In genomic region chr3:9184464-9184835, GRCh38 we compare ENCODE assay signal across 16 cellular contexts.
"Had no signal": no experiment of that assay in that cellular context is flagged by ENCODE, and none has a peak within 500 bp of the region (broad histone marks: within the 10 kb centered on the region; RNA-seq: fewer than 3 reads in every experiment).

No MANE protein-coding gene starts in this region.

- H3K36me3 Mint-ChIP-seq: natural killer cell treated with Interleukin-12 subunit alpha and Interleukin-12 subunit beta and Interleukin-15 and Interleukin-18, amount 100 ng/mL, for 72 hours; stimulated activated memory B cell treated with anti-CD40 and anti-IgM and Interleukin-4, amounts not matched to agents 10 μg/mL and 1 μg/mL and 100 μg/mL, for 72 hours; T-cell had no signal

- H3K9me3 ChIP-seq: sigmoid colon, thyroid gland had no signal

- DNase-seq: activated CD4-positive, alpha-beta T cell treated with anti-CD3 and anti-CD28 coated beads, Interleukin-2, amount 10 ng/mL, durations not matched to agents 24 days and 14 days; activated CD8-positive, alpha-beta T cell treated with anti-CD3 and anti-CD28 coated beads for 36 hours; activated naive CD4-positive, alpha-beta T cell treated with anti-CD3 and anti-CD28 coated beads for 36 hours; activated naive CD8-positive, alpha-beta T cell treated with anti-CD3 and anti-CD28 coated beads, Interleukin-2, amount 50 U/mL, for 24 hours; activated T-cell treated with anti-CD3 and anti-CD28 coated beads, Interleukin-2, amount 50 U/mL, for 24 hours; brain microvascular endothelial cell; effector memory CD4-positive, alpha-beta T cell; stimulated activated CD4-positive, alpha-beta T cell treated with anti-CD3 and anti-CD28 coated beads, Interleukin-4, amount 100 ng/mL, for 4 hours; T-cell had no signal

- H3K4me3 ChIP-seq: lung, sigmoid colon, thyroid gland had no signal

- H3K27me3 ChIP-seq: sigmoid colon, thyroid gland had no signal

- H3K9me3 Mint-ChIP-seq: activated CD4-positive, alpha-beta T cell treated with anti-CD3 and anti-CD28 coated beads, Interleukin-2, amount 10 ng/mL, durations not matched to agents 24 days and 14 days; activated CD8-positive, alpha-beta T cell treated with anti-CD3 and anti-CD28 coated beads for 36 hours; activated naive CD4-positive, alpha-beta T cell treated with anti-CD3 and anti-CD28 coated beads for 36 hours; activated naive CD8-positive, alpha-beta T cell treated with anti-CD3 and anti-CD28 coated beads, Interleukin-2, amount 50 U/mL, for 24 hours; activated T-cell treated with anti-CD3 and anti-CD28 coated beads, Interleukin-2, amount 50 U/mL, for 24 hours; activated T-helper 2 cell treated with anti-CD3 and anti-CD28 coated beads, Interferon-gamma antibody, Interleukin-2, Interleukin-4, amounts not matched to agents 10 μg/mL and 5 μg/mL and 100 μg/mL, durations not matched to agents 14 hours and 24 hours and 36 hours; natural killer cell treated with Interleukin-12 subunit alpha and Interleukin-12 subunit beta and Interleukin-15 and Interleukin-18, amount 100 ng/mL, for 72 hours; stimulated activated memory B cell treated with anti-CD40 and anti-IgM and Interleukin-4, amounts not matched to agents 10 μg/mL and 1 μg/mL and 100 μg/mL, for 72 hours; T-cell had no signal

- H3K27ac Mint-ChIP-seq: activated CD4-positive, alpha-beta T cell treated with anti-CD3 and anti-CD28 coated beads, Interleukin-2, amount 10 ng/mL, durations not matched to agents 24 days and 14 days; activated CD8-positive, alpha-beta T cell treated with anti-CD3 and anti-CD28 coated beads for 36 hours; activated naive CD4-positive, alpha-beta T cell treated with anti-CD3 and anti-CD28 coated beads for 36 hours; activated naive CD8-positive, alpha-beta T cell treated with anti-CD3 and anti-CD28 coated beads, Interleukin-2, amount 50 U/mL, for 24 hours; activated T-cell treated with anti-CD3 and anti-CD28 coated beads, Interleukin-2, amount 50 U/mL, for 24 hours; activated T-helper 2 cell treated with anti-CD3 and anti-CD28 coated beads, Interferon-gamma antibody, Interleukin-2, Interleukin-4, amounts not matched to agents 10 μg/mL and 5 μg/mL and 100 μg/mL, durations not matched to agents 14 hours and 24 hours and 36 hours; natural killer cell treated with Interleukin-12 subunit alpha and Interleukin-12 subunit beta and Interleukin-15 and Interleukin-18, amount 100 ng/mL, for 72 hours; stimulated activated memory B cell treated with anti-CD40 and anti-IgM and Interleukin-4, amounts not matched to agents 10 μg/mL and 1 μg/mL and 100 μg/mL, for 72 hours; T-cell had no signal

- H3K27me3 Mint-ChIP-seq: activated CD8-positive, alpha-beta T cell treated with anti-CD3 and anti-CD28 coated beads for 36 hours; activated naive CD8-positive, alpha-beta T cell treated with anti-CD3 and anti-CD28 coated beads, Interleukin-2, amount 50 U/mL, for 24 hours; activated T-cell treated with anti-CD3 and anti-CD28 coated beads, Interleukin-2, amount 50 U/mL, for 24 hours; stimulated activated memory B cell treated with anti-CD40 and anti-IgM and Interleukin-4, amounts not matched to agents 10 μg/mL and 1 μg/mL and 100 μg/mL, for 72 hours had no signal

- H3K36me3 ChIP-seq: brain microvascular endothelial cell, sigmoid colon, thyroid gland had no signal

- ATAC-seq: activated CD8-positive, alpha-beta T cell treated with anti-CD3 and anti-CD28 coated beads for 36 hours; activated naive CD8-positive, alpha-beta T cell treated with anti-CD3 and anti-CD28 coated beads, Interleukin-2, amount 50 U/mL, for 24 hours; natural killer cell treated with Interleukin-12 subunit alpha and Interleukin-12 subunit beta and Interleukin-15 and Interleukin-18, amount 100 ng/mL, for 72 hours; stimulated activated memory B cell treated with anti-CD40 and anti-IgM and Interleukin-4, amounts not matched to agents 10 μg/mL and 1 μg/mL and 100 μg/mL, for 72 hours; T-cell had no signal

- H3K79me2 ChIP-seq: parathyroid adenoma had no signal

- H3K4me3 Mint-ChIP-seq: activated CD4-positive, alpha-beta T cell treated with anti-CD3 and anti-CD28 coated beads, Interleukin-2, amount 10 ng/mL, durations not matched to agents 24 days and 14 days; activated CD8-positive, alpha-beta T cell treated with anti-CD3 and anti-CD28 coated beads for 36 hours; activated naive CD4-positive, alpha-beta T cell treated with anti-CD3 and anti-CD28 coated beads for 36 hours; activated naive CD8-positive, alpha-beta T cell treated with anti-CD3 and anti-CD28 coated beads, Interleukin-2, amount 50 U/mL, for 24 hours; activated T-cell treated with anti-CD3 and anti-CD28 coated beads, Interleukin-2, amount 50 U/mL, for 24 hours; natural killer cell treated with Interleukin-12 subunit alpha and Interleukin-12 subunit beta and Interleukin-15 and Interleukin-18, amount 100 ng/mL, for 72 hours; stimulated activated memory B cell treated with anti-CD40 and anti-IgM and Interleukin-4, amounts not matched to agents 10 μg/mL and 1 μg/mL and 100 μg/mL, for 72 hours; T-cell had no signal

- H3K4me1 ChIP-seq: parathyroid adenoma, sigmoid colon, thyroid gland had no signal

- H3K9ac ChIP-seq: parathyroid adenoma had no signal

- H3K27ac ChIP-seq: brain microvascular endothelial cell, parathyroid adenoma, sigmoid colon, thyroid gland had no signal
